Comparison of ENCODE assay signal across 2 cellular contexts in the genomic region with DNA sequence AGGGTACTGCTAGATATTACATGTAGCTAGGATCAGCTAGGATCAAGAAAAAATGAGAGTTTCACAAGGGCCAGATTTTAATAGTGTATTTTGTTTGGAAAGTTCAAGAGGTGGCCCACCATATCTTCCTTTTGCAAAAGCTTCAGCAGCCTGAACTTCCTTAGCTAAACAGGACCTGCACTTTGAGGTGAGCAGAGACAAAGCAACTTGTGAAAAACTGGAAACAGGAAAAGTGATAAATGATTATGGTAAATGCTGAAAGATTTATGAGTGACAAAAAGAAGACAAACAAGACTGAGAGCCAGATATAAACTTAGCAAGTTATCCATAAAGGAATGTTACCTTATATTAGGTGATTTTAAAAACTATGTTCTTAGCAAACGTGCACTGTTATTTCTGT.
A peak's percentile ranks its signal among the peaks of the same experiment; 100 is the strongest.
TF ChIP-seq lines count a peak whose summit lies in the region.

No MANE protein-coding gene starts in this region.

TF ChIP-seq in liver, 16 proteins besides CTCF, POLR2A, EP300 and RAD21 (continued from another document):
- TF ChIP-seq NR2F2 (IDR thresholded peaks at IDR 0.05), result peak; percentile 86

TF ChIP-seq in HepG2, 621 proteins besides CTCF, POLR2A, EP300 and RAD21 (continued from another document):
- TF ChIP-seq, protein P1, sequence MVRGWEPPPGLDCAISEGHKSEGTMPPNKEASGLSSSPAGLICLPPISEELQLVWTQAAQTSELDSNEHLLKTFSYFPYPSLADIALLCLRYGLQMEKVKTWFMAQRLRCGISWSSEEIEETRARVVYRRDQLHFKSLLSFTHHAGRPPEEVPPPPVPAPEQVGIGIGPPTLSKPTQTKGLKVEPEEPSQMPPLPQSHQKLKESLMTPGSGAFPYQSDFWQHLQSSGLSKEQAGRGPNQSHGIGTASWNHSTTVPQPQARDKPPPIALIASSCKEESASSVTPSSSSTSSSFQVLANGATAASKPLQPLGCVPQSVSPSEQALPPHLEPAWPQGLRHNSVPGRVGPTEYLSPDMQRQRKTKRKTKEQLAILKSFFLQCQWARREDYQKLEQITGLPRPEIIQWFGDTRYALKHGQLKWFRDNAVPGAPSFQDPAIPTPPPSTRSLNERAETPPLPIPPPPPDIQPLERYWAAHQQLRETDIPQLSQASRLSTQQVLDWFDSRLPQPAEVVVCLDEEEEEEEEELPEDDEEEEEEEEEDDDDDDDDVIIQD (CRISPR knock-in tag; IDR thresholded peaks at IDR 0.05; ENCODE audit: low read depth), result no peak
- TF ChIP-seq ZNF709 (CRISPR knock-in tag; IDR thresholded peaks at IDR 0.05) (no peak), XRCC5 (optimal IDR thresholded peaks at IDR 0.05; ENCODE audit: low read length) (no peak), MAF1 (CRISPR knock-in tag; IDR thresholded peaks at IDR 0.05; ENCODE audit: borderline replicate concordance) (no peak), ZNF296 (CRISPR knock-in tag; conservative IDR thresholded peaks at IDR 0.05) (no peak), ZNF224 (CRISPR knock-in tag; IDR thresholded peaks at IDR 0.05) (no peak), HOXD1 (CRISPR knock-in tag; IDR thresholded peaks at IDR 0.05) (no peak)
- TF ChIP-seq, protein P2, sequence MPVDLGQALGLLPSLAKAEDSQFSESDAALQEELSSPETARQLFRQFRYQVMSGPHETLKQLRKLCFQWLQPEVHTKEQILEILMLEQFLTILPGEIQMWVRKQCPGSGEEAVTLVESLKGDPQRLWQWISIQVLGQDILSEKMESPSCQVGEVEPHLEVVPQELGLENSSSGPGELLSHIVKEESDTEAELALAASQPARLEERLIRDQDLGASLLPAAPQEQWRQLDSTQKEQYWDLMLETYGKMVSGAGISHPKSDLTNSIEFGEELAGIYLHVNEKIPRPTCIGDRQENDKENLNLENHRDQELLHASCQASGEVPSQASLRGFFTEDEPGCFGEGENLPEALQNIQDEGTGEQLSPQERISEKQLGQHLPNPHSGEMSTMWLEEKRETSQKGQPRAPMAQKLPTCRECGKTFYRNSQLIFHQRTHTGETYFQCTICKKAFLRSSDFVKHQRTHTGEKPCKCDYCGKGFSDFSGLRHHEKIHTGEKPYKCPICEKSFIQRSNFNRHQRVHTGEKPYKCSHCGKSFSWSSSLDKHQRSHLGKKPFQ (CRISPR knock-in tag; IDR thresholded peaks at IDR 0.05; ENCODE audit: insufficient replicate concordance), result no peak
